In the genomic region with DNA sequence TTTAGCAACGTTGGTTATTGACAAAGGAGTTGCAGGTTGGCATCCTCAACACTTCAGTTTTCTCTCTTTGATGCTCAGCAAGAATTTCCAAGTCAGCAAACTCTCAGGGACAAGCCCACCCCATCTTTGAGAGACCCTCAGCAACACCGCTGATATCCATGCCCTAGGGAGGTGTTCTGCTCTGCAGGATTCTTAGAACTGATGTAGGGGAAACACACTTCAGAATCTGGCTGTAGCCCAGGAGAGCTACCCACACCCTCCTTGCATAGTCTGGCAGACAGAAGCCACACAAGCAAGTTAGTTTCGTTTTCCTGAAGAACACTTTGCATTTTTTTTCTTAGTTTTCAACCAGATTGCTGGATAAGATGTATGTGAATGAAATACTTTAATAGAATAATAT, we compare ENCODE assay signal across 7 cellular contexts. TPM values are rescaled to one million over a fixed set of nuclear protein-coding genes. Genes with fewer than 3 reads are reported as not detected.
A peak's percentile ranks its signal among the peaks of the same experiment; 100 is the strongest.
DNase-seq lines count a peak whose midpoint lies in the region; ATAC-seq lines count a peak whose summit lies in the region.

No MANE protein-coding gene starts in this region.

- H3K27me3 Mint-ChIP-seq in activated T-cell treated with anti-CD3 and anti-CD28 coated beads, Interleukin-2, amount 50 U/mL, for 72 hours (ENCODE audit: low read depth): no peaks in the 10 kb centered on the region

- peak overlapping the region in 17 of 21 experiments; percentile 18 to 83 (median 67) for H3K27ac ChIP-seq in skin epidermis

- H3K36me3 Mint-ChIP-seq in activated T-cell treated with anti-CD3 and anti-CD28 coated beads, Interleukin-2, amount 50 U/mL, for 72 hours (ENCODE audit: insufficient read depth in 2 of 2): peaks cover 4 to 8% of the 10 kb centered on the region in 2 donors

- H3K9me3 Mint-ChIP-seq in activated T-cell treated with anti-CD3 and anti-CD28 coated beads, Interleukin-2, amount 50 U/mL, for 72 hours: no peaks in the 10 kb centered on the region

- H3K4me3 Mint-ChIP-seq in activated T-cell treated with anti-CD3 and anti-CD28 coated beads, Interleukin-2, amount 50 U/mL, for 72 hours: peak overlapping the region; percentile 85 to 96

- DNase-seq in NCI-H2227 (lab: John Stamatoyannopoulos, UW; ENCODE audit: unreplicated experiment): peak; percentile 17
- DNase-seq in activated T-cell treated with anti-CD3 and anti-CD28 coated beads, Interleukin-2, amount 50 U/mL, for 72 hours: peak; percentile 22 to 32
- peak; percentile 20 for DNase-seq in germinal center (ENCODE audit: low spot score)
- DNase-seq in NCI-H1436 treated with DMSO at 0.1 percent for 48 hours (lab: John Stamatoyannopoulos, UW): no peak

- peak overlapping the region; percentile 96 for H3K27ac Mint-ChIP-seq in activated T-cell treated with anti-CD3 and anti-CD28 coated beads, Interleukin-2, amount 50 U/mL, for 72 hours

- H3K4me3 ChIP-seq in skin epidermis: peak overlapping the region; percentile 15 to 44 (median 30)

- peak; percentile 85 for ATAC-seq in GM18502 (IDR thresholded peaks at IDR 0.05; ENCODE audit: poor library complexity, unreplicated experiment)
- peak; percentile 86 for ATAC-seq in HG02610 (IDR thresholded peaks at IDR 0.05; ENCODE audit: unreplicated experiment)
- ATAC-seq in activated T-cell treated with anti-CD3 and anti-CD28 coated beads, Interleukin-2, amount 50 U/mL, for 72 hours (replicated peaks in 1 of 2): peak; percentile 79 to 86

- H3K4me1 Mint-ChIP-seq in activated T-cell treated with anti-CD3 and anti-CD28 coated beads, Interleukin-2, amount 50 U/mL, for 72 hours (ENCODE audit: low read depth): peaks cover 35% of the 10 kb centered on the region

RNA-seq across cellular contexts. Expression of gene SAMD9L, which starts 0.8 kb away (rescaled TPM):
- total RNA-seq in activated T-cell treated with anti-CD3 and anti-CD28 coated beads, Interleukin-2, amount 50 U/mL, for 72 hours: 10 to 100 TPM; 16.4 to 27.0 TPM

RNA-seq across cellular contexts. Expression of gene SAMD9, which starts 29.6 kb away (rescaled TPM):
- total RNA-seq in activated T-cell treated with anti-CD3 and anti-CD28 coated beads, Interleukin-2, amount 50 U/mL, for 72 hours: 10 to 100 TPM in 1 of 2 donors, 1 to 10 TPM in 1; 7.1 to 14.6 TPM
